Comparison of ENCODE assay signal across 8 cellular contexts in the genomic region with DNA sequence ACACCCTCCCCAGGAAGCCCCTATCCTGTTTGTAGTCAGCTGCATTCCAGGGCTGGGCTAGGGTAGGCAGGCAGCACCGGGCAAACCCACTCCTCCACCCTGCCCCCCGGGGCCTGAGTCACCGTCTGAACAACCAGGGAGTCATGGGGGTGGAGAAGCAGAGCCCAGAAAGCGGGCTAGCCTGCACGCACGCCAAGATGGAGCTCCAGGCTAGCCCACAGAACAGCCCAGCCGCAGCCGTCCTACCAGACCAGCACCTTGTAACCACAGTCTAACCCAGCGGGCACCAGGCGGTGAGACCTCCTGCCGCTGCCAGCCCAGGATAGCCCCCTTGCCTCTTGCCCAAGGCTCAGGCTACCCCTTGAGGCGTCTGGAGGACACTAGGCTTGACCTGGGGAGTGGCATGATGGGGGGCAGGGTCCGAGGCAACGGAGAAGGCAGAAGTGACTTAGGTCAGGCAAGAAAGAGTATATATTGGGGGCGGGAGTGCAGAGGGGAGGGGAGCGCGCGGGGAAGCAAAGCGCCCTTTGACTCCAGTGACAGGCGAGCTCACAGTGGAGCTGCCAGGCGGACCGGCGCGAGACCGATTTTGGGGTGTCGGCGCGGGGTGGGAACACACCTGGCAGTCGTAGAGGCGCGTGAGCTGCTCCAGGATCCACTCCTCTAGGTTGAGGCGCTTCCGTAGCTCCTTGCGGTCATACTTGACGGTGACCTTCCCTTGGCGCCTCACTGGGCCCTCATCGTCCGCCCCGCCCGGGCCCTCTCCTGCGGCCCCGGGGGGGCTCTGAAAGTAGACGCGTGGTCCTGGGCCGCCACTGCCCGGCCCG. TPM values are rescaled to one million over a fixed set of nuclear protein-coding genes. Genes with fewer than 3 reads are reported as not detected.
DNase-seq lines count a peak whose midpoint lies in the region; ATAC-seq lines count a peak whose summit lies in the region.

No MANE protein-coding gene starts in this region.

- DNase-seq in DMS 273 (lab: John Stamatoyannopoulos, UW; ENCODE audit: unreplicated experiment) (peak; percentile 78), DMS 273 treated with DMSO at 0.1 percent for 48 hours (lab: John Stamatoyannopoulos, UW) (no peak), NCI-H774 (lab: John Stamatoyannopoulos, UW) (peak; percentile 21), activated T-cell treated with anti-CD3 and anti-CD28 coated beads for 4 hours (peak; percentile 82), NCI-H510A treated with DMSO at 0.1 percent for 48 hours (lab: John Stamatoyannopoulos, UW) (no peak)
- no peak for DNase-seq in natural killer cell treated with Interleukin-12 subunit alpha and Interleukin-12 subunit beta and Interleukin-15 and Interleukin-18, amount 100 ng/mL, for 72 hours (ENCODE audit: low spot score)

- H3K27ac ChIP-seq in temporal lobe (ENCODE audit: low read depth, low read length) = peak overlapping the region; percentile 23

- H3K27ac Mint-ChIP-seq in natural killer cell treated with Interleukin-12 subunit alpha and Interleukin-12 subunit beta and Interleukin-15 and Interleukin-18, amount 100 ng/mL, for 72 hours = peak overlapping the region; percentile 81 to 83

- no peaks in the 10 kb centered on the region for H3K27me3 Mint-ChIP-seq in natural killer cell treated with Interleukin-12 subunit alpha and Interleukin-12 subunit beta and Interleukin-15 and Interleukin-18, amount 100 ng/mL, for 72 hours

- H3K36me3 Mint-ChIP-seq in natural killer cell treated with Interleukin-12 subunit alpha and Interleukin-12 subunit beta and Interleukin-15 and Interleukin-18, amount 100 ng/mL, for 72 hours = no peaks in the 10 kb centered on the region

- H3K4me1 Mint-ChIP-seq in natural killer cell treated with Interleukin-12 subunit alpha and Interleukin-12 subunit beta and Interleukin-15 and Interleukin-18, amount 100 ng/mL, for 72 hours (ENCODE audit: low read depth in 2 of 2) = peaks cover 6 to 32% of the 10 kb centered on the region in 2 donors

- H3K4me3 Mint-ChIP-seq in natural killer cell treated with Interleukin-12 subunit alpha and Interleukin-12 subunit beta and Interleukin-15 and Interleukin-18, amount 100 ng/mL, for 72 hours = peak overlapping the region; percentile 86

- peak; percentile 51 for ATAC-seq in esophagus mucosa
- no peak for ATAC-seq in natural killer cell treated with Interleukin-12 subunit alpha and Interleukin-12 subunit beta and Interleukin-15 and Interleukin-18, amount 100 ng/mL, for 72 hours

- H3K9me3 Mint-ChIP-seq in natural killer cell treated with Interleukin-12 subunit alpha and Interleukin-12 subunit beta and Interleukin-15 and Interleukin-18, amount 100 ng/mL, for 72 hours = no peaks in the 10 kb centered on the region

RNA-seq across cellular contexts. Expression of a gene that starts 0.7 kb away (rescaled TPM):
- total RNA-seq in esophagus mucosa = 265 TPM
- total RNA-seq in natural killer cell treated with Interleukin-12 subunit alpha and Interleukin-12 subunit beta and Interleukin-15 and Interleukin-18, amount 100 ng/mL, for 72 hours = 100 to 1,000 TPM; 130 to 236 TPM
- 60.7 TPM for total RNA-seq in temporal lobe

RNA-seq across cellular contexts. Expression of a gene that starts 5.1 kb away (rescaled TPM):
- 40.7 TPM for total RNA-seq in esophagus mucosa
- 10 to 100 TPM; 33.1 to 53.5 TPM for total RNA-seq in natural killer cell treated with Interleukin-12 subunit alpha and Interleukin-12 subunit beta and Interleukin-15 and Interleukin-18, amount 100 ng/mL, for 72 hours
- 16.2 TPM for total RNA-seq in temporal lobe

RNA-seq across cellular contexts. Expression of a gene that starts 5.3 kb away (rescaled TPM):
- 43.9 TPM for total RNA-seq in esophagus mucosa
- 10 to 100 TPM; 13.9 to 16.4 TPM for total RNA-seq in natural killer cell treated with Interleukin-12 subunit alpha and Interleukin-12 subunit beta and Interleukin-15 and Interleukin-18, amount 100 ng/mL, for 72 hours
- total RNA-seq in temporal lobe = 3.7 TPM

RNA-seq across cellular contexts. Expression of a gene that starts 11.6 kb away (rescaled TPM):
- total RNA-seq in esophagus mucosa = 45.2 TPM
- total RNA-seq in natural killer cell treated with Interleukin-12 subunit alpha and Interleukin-12 subunit beta and Interleukin-15 and Interleukin-18, amount 100 ng/mL, for 72 hours = 10 to 100 TPM; 38.7 to 42.3 TPM
- total RNA-seq in temporal lobe = 24.1 TPM

RNA-seq across cellular contexts. Expression of a gene that starts 15.7 kb away (rescaled TPM):
- total RNA-seq in esophagus mucosa (16.7 TPM), temporal lobe (6.6 TPM)
- total RNA-seq in natural killer cell treated with Interleukin-12 subunit alpha and Interleukin-12 subunit beta and Interleukin-15 and Interleukin-18, amount 100 ng/mL, for 72 hours = 10 to 100 TPM; 31.2 to 33.0 TPM

Comparison
In these comparisons a context has a peak if more than half of its experiments do, and no peak if none do; other contexts are left out.
1. DNase-seq: peak in DMS 273 (single experiment), NCI-H774 (single experiment) and activated T-cell treated with anti-CD3 and anti-CD28 coated beads for 4 hours (single experiment); none in DMS 273 treated with DMSO at 0.1 percent for 48 hours (single experiment), natural killer cell treated with Interleukin-12 subunit alpha and Interleukin-12 subunit beta and Interleukin-15 and Interleukin-18, amount 100 ng/mL, for 72 hours (single experiment) and NCI-H510A treated with DMSO at 0.1 percent for 48 hours (single experiment).